Comparison of ENCODE assay signal across 9 cellular contexts in the genomic region with DNA sequence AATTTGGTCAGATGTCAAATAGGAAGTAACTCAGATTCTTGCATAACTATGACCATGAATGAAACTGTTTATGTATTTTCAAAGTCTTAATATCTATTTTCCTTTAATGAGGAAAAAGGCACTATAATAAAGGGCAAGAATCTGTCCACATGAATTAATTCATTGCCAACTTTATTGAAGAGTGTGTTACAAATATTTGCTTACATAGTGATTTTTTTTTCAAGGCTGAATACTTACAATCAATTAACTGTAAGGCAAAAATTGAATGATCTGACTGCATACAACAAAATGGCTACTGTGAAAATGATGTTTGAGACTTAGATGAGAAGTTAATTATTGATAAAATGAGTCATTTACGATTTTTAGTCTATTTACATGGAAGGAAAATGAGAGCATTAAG.
"Had no signal": no experiment of that assay in that cellular context is flagged by ENCODE, and none has a peak within 500 bp of the region (broad histone marks: within the 10 kb centered on the region; RNA-seq: fewer than 3 reads in every experiment).

No MANE protein-coding gene starts in this region.

- ATAC-seq: GM23338 had no signal

- DNase-seq: H9, HCEC 1CT, Karpas-422, KBM-7 had no signal

- FAIRE-seq: H1, H54, HTR-8/SVneo had no signal

- H3K9ac ChIP-seq: KMS-11 had no signal

- H3K27ac ChIP-seq: KMS-11 had no signal

- H3K4me2 ChIP-seq: GM23338, KMS-11 had no signal

- H3K4me3 ChIP-seq: GM23338 had no signal
